In genomic region chr10:110408203-110408871, GRCh38 we compare ENCODE assay signal across 11 cellular contexts.
DNase-seq lines count a peak whose midpoint lies in the region; ATAC-seq, FAIRE-seq and TF ChIP-seq lines count a peak whose summit lies in the region.
"Had no signal": no experiment of that assay in that cellular context is flagged by ENCODE, and none has a peak within 500 bp of the region (broad histone marks: within the 10 kb centered on the region; RNA-seq: fewer than 3 reads in every experiment).

No MANE protein-coding gene starts in this region.

- H3K9me3 Mint-ChIP-seq in activated T-cell treated with anti-CD3 and anti-CD28 coated beads, Interleukin-2, amount 50 U/mL, for 72 hours: no peaks in the 10 kb centered on the region
- H3K9me3 Mint-ChIP-seq: CD4-positive, alpha-beta T cell had no signal

- H2BK120ac ChIP-seq in mesendoderm (ENCODE audit: low read depth, low read length): no peak overlapping the region

- no peaks in the 10 kb centered on the region for H3K27me3 Mint-ChIP-seq in activated T-cell treated with anti-CD3 and anti-CD28 coated beads, Interleukin-2, amount 50 U/mL, for 72 hours (ENCODE audit: low read depth)
- H3K27me3 Mint-ChIP-seq: CD4-positive, alpha-beta T cell had no signal

- H3K27ac ChIP-seq in mesendoderm (ENCODE audit: low read depth, low read length): no peak overlapping the region

- no peaks in the 10 kb centered on the region for H3K79me1 ChIP-seq in mesendoderm (ENCODE audit: low read length)

- H4K8ac ChIP-seq in mesendoderm (ENCODE audit: low read depth, low read length): no peak overlapping the region

- peak; percentile 43 for FAIRE-seq in bronchial epithelial cell (lab: Jason Lieb, UNC)

- TF ChIP-seq CTCF in bronchial epithelial cell (IDR thresholded peaks at IDR 0.05; ENCODE audit: insufficient read depth, low read length, severe bottlenecking): no peak

- H3K56ac ChIP-seq in mesendoderm (ENCODE audit: low read length): peak overlapping the region; percentile 36

- H3K9ac ChIP-seq in mesendoderm (ENCODE audit: low read length): no peak overlapping the region

- ATAC-seq in activated T-cell treated with anti-CD3 and anti-CD28 coated beads, Interleukin-2, amount 50 U/mL, for 72 hours (replicated peaks in 1 of 2): no peak
- ATAC-seq in left colon: no peak

- no peak overlapping the region for H4K5ac ChIP-seq in mesendoderm (ENCODE audit: low read length)

- peaks cover 0 to under 1% of the 10 kb centered on the region in 2 donors for H3K36me3 Mint-ChIP-seq in activated T-cell treated with anti-CD3 and anti-CD28 coated beads, Interleukin-2, amount 50 U/mL, for 72 hours (ENCODE audit: insufficient read depth in 2 of 2)

- no peak overlapping the region for H3K4me3 Mint-ChIP-seq in activated T-cell treated with anti-CD3 and anti-CD28 coated beads, Interleukin-2, amount 50 U/mL, for 72 hours
- H3K4me3 Mint-ChIP-seq: CD4-positive, alpha-beta T cell had no signal

- H3K4ac ChIP-seq in mesendoderm (ENCODE audit: low read depth, low read length): no peak overlapping the region

- H3K4me3 ChIP-seq in bronchial epithelial cell (ENCODE audit: low read depth, low read length) (no peak overlapping the region), mesendoderm (ENCODE audit: low read length) (no peak overlapping the region)

- peak overlapping the region; percentile 9 for H3K18ac ChIP-seq in mesendoderm (ENCODE audit: low read length)

- WGBS in mesendoderm (ENCODE audit: extremely low coverage, insufficient coverage, low lambda C conversion rate): no CpG with 5 or more reads among the region's 10 CpGs

- no peaks in the 10 kb centered on the region for H3K79me2 ChIP-seq in mesendoderm (ENCODE audit: control insufficient read depth, insufficient read depth, low read length)

- DNase-seq in EH (ENCODE audit: low read depth) (peak; percentile 68), NCI-H526 (lab: John Stamatoyannopoulos, UW) (peak; percentile 84 to 89), bronchial epithelial cell (ENCODE audit: low read depth) (peak; percentile 93), mesendoderm (peak; percentile 92), left colon (no peak), NCI-H2081 treated with DMSO at 0.1 percent for 48 hours (lab: John Stamatoyannopoulos, UW) (no peak)
- DNase-seq in activated T-cell treated with anti-CD3 and anti-CD28 coated beads, Interleukin-2, amount 50 U/mL, for 72 hours: no peak
- no peak for DNase-seq in activated T-cell treated with anti-CD3 and anti-CD28 coated beads, Interleukin-2, amount 50 U/mL, for 48 hours
- DNase-seq: CD4-positive, alpha-beta T cell; Karpas-422; right cardiac atrium had no signal

- no peak overlapping the region for H3K23ac ChIP-seq in mesendoderm (ENCODE audit: low read length)

- H2BK15ac ChIP-seq in mesendoderm (replicated peaks; ENCODE audit: low read depth): no peak overlapping the region

- no peak overlapping the region for H3K4me2 ChIP-seq in mesendoderm (ENCODE audit: low read length)

- H2AK5ac ChIP-seq in mesendoderm (ENCODE audit: low read length): peak overlapping the region; percentile 43

- peaks cover 26% of the 10 kb centered on the region for H3K4me1 ChIP-seq in mesendoderm (ENCODE audit: control insufficient read depth, low read depth, low read length)

- H3K27me3 ChIP-seq in bronchial epithelial cell (ENCODE audit: control insufficient read depth, insufficient read depth, low read length) (no peaks in the 10 kb centered on the region), mesendoderm (ENCODE audit: insufficient read depth, low read length, poor library complexity) (no peaks in the 10 kb centered on the region)

- peaks cover 55% of the 10 kb centered on the region for H3K4me1 Mint-ChIP-seq in activated T-cell treated with anti-CD3 and anti-CD28 coated beads, Interleukin-2, amount 50 U/mL, for 72 hours (ENCODE audit: low read depth)

- intact Hi-C loops in left colon (cut with DNase I, micrococcal nuclease): no loop called here

- H3K27ac Mint-ChIP-seq in activated T-cell treated with anti-CD3 and anti-CD28 coated beads, Interleukin-2, amount 50 U/mL, for 72 hours: no peak overlapping the region
- H3K27ac Mint-ChIP-seq: CD4-positive, alpha-beta T cell had no signal

- H3K36me3 ChIP-seq in bronchial epithelial cell (ENCODE audit: control insufficient read depth, insufficient read depth, low read length) (no peaks in the 10 kb centered on the region), mesendoderm (ENCODE audit: control insufficient read depth, insufficient read depth, low read length) (no peaks in the 10 kb centered on the region)

- peak overlapping the region; percentile 48 for H2BK5ac ChIP-seq in mesendoderm (ENCODE audit: low read length)

Comparison
In these comparisons a context has a peak if more than half of its experiments do, and no peak if none do; other contexts are left out.
1. DNase-seq: peak in EH (single experiment), NCI-H526 (2 of 2), bronchial epithelial cell (single experiment) and mesendoderm (single experiment); none in activated T-cell treated with anti-CD3 and anti-CD28 coated beads, Interleukin-2, amount 50 U/mL, for 72 hours (0 of 2), activated T-cell treated with anti-CD3 and anti-CD28 coated beads, Interleukin-2, amount 50 U/mL, for 48 hours (0 of 2), left colon (0 of 2) and NCI-H2081 treated with DMSO at 0.1 percent for 48 hours (single experiment).